Comparison of ENCODE assay signal across 8 cellular contexts in genomic region chr6:2791124-2792050, GRCh38. TPM values are rescaled to one million over a fixed set of nuclear protein-coding genes. Genes with fewer than 3 reads are reported as not detected.
A peak's percentile ranks its signal among the peaks of the same experiment; 100 is the strongest.
DNase-seq lines count a peak whose midpoint lies in the region; ATAC-seq, FAIRE-seq and TF ChIP-seq lines count a peak whose summit lies in the region.

No MANE protein-coding gene starts in this region.

- no TSS peak for BruUV-seq in IMR-90 (replicated peaks; lab: Mats Ljungman, UMichigan)

- peak overlapping the region; percentile 62 to 87; a peak in 3 of 4 replicates for H4K8ac ChIP-seq in IMR-90 (ENCODE audit: low read depth in 2 of 2, low read length in 2 of 2)

- H2AK5ac ChIP-seq in IMR-90 (ENCODE audit: low read depth, low read length), result peak overlapping the region; percentile 92

- TF ChIP-seq POLR2A in GM12891 (IDR thresholded peaks at IDR 0.05; ENCODE audit: low read depth, low read length), result no peak
- TF ChIP-seq POLR2A in IMR-90 (IDR thresholded peaks at IDR 0.05; ENCODE audit: low read depth, low read length), result peak; percentile 76; the same call in 1 of the 2 replicates
- TF ChIP-seq POLR2A in prostate gland (IDR thresholded peaks at IDR 0.05), result no peak

- H3K4me3 ChIP-seq in IMR-90 (ENCODE audit: insufficient read depth, low read depth, low read length), result peak overlapping the region; percentile 20; the same call in 1 of the 2 replicates
- peak overlapping the region in 2 of 10 donors; percentile 5 to 10 for H3K4me3 ChIP-seq in heart right ventricle
- H3K4me3 ChIP-seq in prostate gland, result no peak overlapping the region

- no peak for FAIRE-seq in GM12891 (lab: Jason Lieb, UNC)

- peak overlapping the region; percentile 96 for H3K56ac ChIP-seq in IMR-90 (ENCODE audit: extremely low read depth, insufficient read depth, low read length)

- CTCF ChIA-PET in IMR-90 (lab: Yijun Ruan, JAX), result interaction anchor here (0.6 to 2.1 kb wide), 23 partner anchors 14 to 197 kb away, joined by 3 to 29 read pairs (median 5); partner anchors contain the start of genes SERPINB1 and WRNIP1

- H3K14ac ChIP-seq in IMR-90 (replicated peaks; ENCODE audit: low read depth, low read length), result peak overlapping the region; percentile 72; the same call in 1 of the 2 replicates

- intact Hi-C loops in IMR-90 (cut with micrococcal nuclease) (loop anchor here (1.0 to 2.0 kb wide), 7 partner anchors 50 to 198 kb away; partner anchors contain the start of gene SERPINB1), heart right ventricle (cut with DNase I) (loop anchor here (1.0 to 10.0 kb wide), 7 partner anchors 47 to 197 kb away; partner anchors contain the start of gene SERPINB1 (in 8 of the 10)), prostate gland (cut with DNase I) (loop anchor here (2.0 to 5.0 kb wide), 2 partner anchors 49 to 141 kb away; partner anchors contain the start of gene SERPINB1)

- H3K9me3 ChIP-seq in IMR-90 (ENCODE audit: control insufficient read depth, insufficient read depth, low read length) (no peaks in the 10 kb centered on the region), heart right ventricle (no peaks in the 10 kb centered on the region), prostate gland (no peaks in the 10 kb centered on the region)

- TF ChIP-seq RAD21 in IMR-90 (IDR thresholded peaks at IDR 0.05; ENCODE audit: low read length), result peak; percentile 97

- H2BK20ac ChIP-seq in IMR-90 (ENCODE audit: low read depth, low read length), result peak overlapping the region; percentile 76; the same call in 1 of the 2 replicates

- H2BK15ac ChIP-seq in IMR-90 (ENCODE audit: low read depth, low read length), result peak overlapping the region; percentile 63; the same call in 1 of the 3 replicates

- H3K9me1 ChIP-seq in IMR-90 (ENCODE audit: insufficient read depth, low read length), result peaks cover 16% of the 10 kb centered on the region; the same call in 1 of the 2 replicates

- in situ Hi-C loops in ACHN (cut with HindIII; ENCODE audit: low pct_ligation_motif_present, low pct_unique_long_range_greater_than_20kb, low sequenced_read_pairs), result no loop called here
- in situ Hi-C loops in IMR-90 (cut with MboI; ENCODE audit: low sequenced_read_pairs), result loop anchor here (5.0 to 10.0 kb wide), 2 partner anchors 51 to 143 kb away; partner anchors contain the start of gene SERPINB1

- peak overlapping the region; percentile 98 for H2BK5ac ChIP-seq in IMR-90 (ENCODE audit: low read depth, low read length, poor library complexity, severe bottlenecking)

- peak overlapping the region; percentile 56; the same call in 1 of the 2 replicates for H3K23ac ChIP-seq in IMR-90 (ENCODE audit: low read depth, low read length)

- H3K4me2 ChIP-seq in IMR-90 (ENCODE audit: low read depth, low read length), result peak overlapping the region; percentile 75

- peaks cover 4% of the 10 kb centered on the region for H4K20me1 ChIP-seq in IMR-90 (ENCODE audit: insufficient read depth, low read length)

- H3K18ac ChIP-seq in IMR-90 (ENCODE audit: low read depth, low read length), result peak overlapping the region; percentile 84; the same call in 1 of the 2 replicates

- DNase-seq in ACHN (peak; percentile 77), GM12891 (ENCODE audit: insufficient read length, low spot score) (peak; percentile 40), IMR-90 (peak; percentile 97), SIG-M5 (lab: John Stamatoyannopoulos, UW) (peak; percentile 6), amygdala (lab: John Stamatoyannopoulos, UW) (peak in 32 of 56 donors; percentile 19 to 77 (median 37)), heart right ventricle (peak; percentile 38 to 77), prostate gland (ENCODE audit: low spot score) (peak; percentile 40)

- H3K36me3 ChIP-seq in IMR-90 (ENCODE audit: control insufficient read depth, insufficient read depth, low read length) (peaks cover 5% of the 10 kb centered on the region), heart right ventricle (peaks cover 0 to 24% (median 4%) of the 10 kb centered on the region in 9 donors), prostate gland (no peaks in the 10 kb centered on the region)

- H2AFZ ChIP-seq in IMR-90 (replicated peaks; ENCODE audit: low read length, poor library complexity), result no peak overlapping the region

- peak overlapping the region; percentile 57 for H3K9ac ChIP-seq in IMR-90 (ENCODE audit: low read depth, low read length)

- dilution Hi-C loops in IMR-90 (cut with HindIII; ENCODE audit: low sequenced_read_pairs, unreplicated experiment), result no loop called here

- H3K4ac ChIP-seq in IMR-90 (ENCODE audit: low read depth, low read length), result peak overlapping the region; percentile 89

- WGBS in IMR-90 (ENCODE audit: extremely low coverage in 2 of 2, insufficient read length in 1 of 2), 2 experiments, result 0% methylated on average over 1 of the region's 12 CpGs; no CpG with 5 or more reads in 1 of the 2 experiments
- 48 to 52% methylated on average over 12 of the region's 12 CpGs for WGBS in heart right ventricle, 2 donors
- WGBS in prostate gland, result 56% methylated on average over 12 of the region's 12 CpGs

- peak overlapping the region; percentile 93 for H4K91ac ChIP-seq in IMR-90 (ENCODE audit: insufficient read depth, low read depth, low read length)

- H3K27me3 ChIP-seq in IMR-90 (ENCODE audit: control insufficient read depth, insufficient read depth, low read length), result no peaks in the 10 kb centered on the region
- H3K27me3 ChIP-seq in heart right ventricle, result no peaks in the 10 kb centered on the region
- no peaks in the 10 kb centered on the region for H3K27me3 ChIP-seq in prostate gland (replicated peaks; ENCODE audit: insufficient read depth)

- peak overlapping the region; percentile 91 for H3K27ac ChIP-seq in IMR-90 (ENCODE audit: insufficient read depth, low read length)
- peak overlapping the region; percentile 29 to 87 (median 72) for H3K27ac ChIP-seq in heart right ventricle
- H3K27ac ChIP-seq in prostate gland, result peak overlapping the region; percentile 43 to 51

- peaks cover 18% of the 10 kb centered on the region for H3K4me1 ChIP-seq in IMR-90 (ENCODE audit: control insufficient read depth, insufficient read depth, low read length)
- peaks cover 6 to 57% (median 36%) of the 10 kb centered on the region in 9 donors for H3K4me1 ChIP-seq in heart right ventricle
- H3K4me1 ChIP-seq in prostate gland (replicated peaks), result no peaks in the 10 kb centered on the region

- peak; percentile 84 for ATAC-seq in IMR-90 (ENCODE audit: low read depth)
- ATAC-seq in heart right ventricle, result peak; percentile 78 to 92 (median 90)
- ATAC-seq in HG03045 (IDR thresholded peaks at IDR 0.05; ENCODE audit: unreplicated experiment), result no peak

- peak overlapping the region; percentile 23 for H2AK9ac ChIP-seq in IMR-90 (replicated peaks; ENCODE audit: low read depth, low read length, poor library complexity)

- TF ChIP-seq CTCF in IMR-90 (conservative IDR thresholded peaks at IDR 0.05; ENCODE audit: low read depth, low read length) (peak; percentile 96), heart right ventricle (IDR thresholded peaks at IDR 0.05) (peak; percentile 54 to 89 (median 79)), prostate gland (IDR thresholded peaks at IDR 0.05) (peak; percentile 25 to 86 (median 64))

- POLR2A ChIA-PET in IMR-90 (lab: Charles Lee; ENCODE audit: unreplicated experiment), result interaction anchor here (0.9 to 1.6 kb wide), 5 partner anchors 50 to 199 kb away, joined by 3 to 9 read pairs (median 5); partner anchors contain the start of gene SERPINB1

- peaks cover 13 to 50% of the 10 kb centered on the region in 2 experiments for H3K79me1 ChIP-seq in IMR-90 (ENCODE audit: low read depth in 1 of 2, low read length in 2 of 2)

- peak overlapping the region; percentile 99; the same call in 1 of the 2 replicates for H4K5ac ChIP-seq in IMR-90 (ENCODE audit: low read depth, low read length)

- peak overlapping the region; percentile 91 for H2BK120ac ChIP-seq in IMR-90 (ENCODE audit: low read depth, low read length)

TF ChIP-seq in GM12891, 5 proteins besides CTCF, POLR2A, EP300 and RAD21:
- TF ChIP-seq POLR2AphosphoS5 (IDR thresholded peaks at IDR 0.05; ENCODE audit: low read depth, low read length), result no peak

TF ChIP-seq in IMR-90, 13 proteins besides CTCF, POLR2A, EP300 and RAD21 (continues in another document):
- no peak for TF ChIP-seq CHD1 (IDR thresholded peaks at IDR 0.05; ENCODE audit: low read depth, low read length)
- TF ChIP-seq NFE2L2 (IDR thresholded peaks at IDR 0.05; ENCODE audit: low read depth, low read length), result no peak
- TF ChIP-seq SMC3 (IDR thresholded peaks at IDR 0.05; ENCODE audit: low read depth, low read length), result peak; percentile 97
- TF ChIP-seq MAZ (IDR thresholded peaks at IDR 0.05; ENCODE audit: borderline replicate concordance, low read depth, low read length), result peak; percentile 33; the same call in 1 of the 2 replicates
- TF ChIP-seq MXI1 (IDR thresholded peaks at IDR 0.05; ENCODE audit: borderline replicate concordance, low read depth, low read length), result no peak

RNA-seq across cellular contexts. Expression of gene WRNIP1, which starts 26.2 kb away (rescaled TPM):
- 16.3 TPM for polyA plus RNA-seq in GM12891 (2012; ENCODE audit: low read depth, missing spikeins)
- total RNA-seq in IMR-90 (2012; rRNA removed) (37.2 and 47.1 TPM in 2 replicates), heart right ventricle (10 to 100 TPM; 29.7 to 41.7 (median 35.4) TPM), prostate gland (10 to 100 TPM; 89.6 to 90.0 TPM)
- polyA plus RNA-seq in IMR-90 (2012; rRNA removed) (42.6 and 43.7 TPM in 2 replicates), heart right ventricle (10 to 100 TPM; 35.8 to 44.9 TPM)
- polyA plus RNA-seq in IMR-90 (2012; cell fraction: cytosol; rRNA removed), result 45.5 and 55.1 TPM in 2 replicates
- 42.3 and 49.2 TPM in 2 replicates for polyA plus RNA-seq in IMR-90 (2012; cell fraction: nucleus; rRNA removed; ENCODE audit: low replicate concordance)

RNA-seq across cellular contexts. Expression of gene MYLK4, which starts 40.7 kb away (rescaled TPM):
- 0.04 TPM for polyA plus RNA-seq in GM12891 (2012; ENCODE audit: low read depth, missing spikeins)
- under 0.01 TPM in 2 replicates for total RNA-seq in IMR-90 (2012; rRNA removed)
- 0.07 TPM in 2 replicates for polyA plus RNA-seq in IMR-90 (2012; rRNA removed)
- 0.02 and 0.03 TPM in 2 replicates for polyA plus RNA-seq in IMR-90 (2012; cell fraction: cytosol; rRNA removed)
- polyA plus RNA-seq in IMR-90 (2012; cell fraction: nucleus; rRNA removed; ENCODE audit: low replicate concordance), result 0.05 and 0.42 TPM in 2 replicates
- 1 to 10 TPM in 4 of 10 donors, under 1 TPM in 6; 0.42 to 2.5 (median 0.98) TPM for total RNA-seq in heart right ventricle
- under 1 TPM; 0.13 to 0.88 TPM for polyA plus RNA-seq in heart right ventricle
- total RNA-seq in prostate gland, result under 1 TPM; 0.46 to 0.97 TPM

RNA-seq across cellular contexts. Expression of gene SERPINB1, which starts 50.3 kb away (rescaled TPM):
- polyA plus RNA-seq in GM12891 (2012; ENCODE audit: low read depth, missing spikeins), result 0.99 TPM
- 6.1 TPM in 2 replicates for total RNA-seq in IMR-90 (2012; rRNA removed)
- polyA plus RNA-seq in IMR-90 (2012; rRNA removed), result 7.0 and 9.1 TPM in 2 replicates
- polyA plus RNA-seq in IMR-90 (2012; cell fraction: cytosol; rRNA removed), result 2.8 and 2.9 TPM in 2 replicates
- polyA plus RNA-seq in IMR-90 (2012; cell fraction: nucleus; rRNA removed; ENCODE audit: low replicate concordance), result 1.4 and 6.8 TPM in 2 replicates
- 10 to 100 TPM; 17.7 to 73.7 (median 22.5) TPM for total RNA-seq in heart right ventricle
- 10 to 100 TPM; 16.3 to 16.6 TPM for polyA plus RNA-seq in heart right ventricle
- total RNA-seq in prostate gland, result 10 to 100 TPM; 27.5 to 31.1 TPM

Comparison
In these comparisons a context has a peak if more than half of its experiments do, and no peak if none do; other contexts are left out.
1. DNase-seq: peak in every context shown above with its lines; median percentile 97 in IMR-90; 77 in ACHN; 58 in heart right ventricle; 40 in GM12891; 40 in prostate gland; 37 in amygdala; 6 in SIG-M5.